22 cellular contexts compared by ENCODE assay signal in genomic region chr2:134099273-134099672, GRCh38.
"Had no signal": no experiment of that assay in that cellular context is flagged by ENCODE, and none has a peak within 500 bp of the region (broad histone marks: within the 10 kb centered on the region; RNA-seq: fewer than 3 reads in every experiment).

No MANE protein-coding gene starts in this region.

- H3K27ac ChIP-seq: heart right ventricle, hepatocyte, left ventricle myocardium inferior, ovary, right atrium auricular region, skin epidermis, stomach, testis, thyroid gland, uterus had no signal

- H3K79me2 ChIP-seq: hepatocyte had no signal

- H3K4me2 ChIP-seq: hepatocyte had no signal

- H3K36me3 ChIP-seq: heart right ventricle, left ventricle myocardium inferior, ovary, right atrium auricular region, stomach, thyroid gland, uterus had no signal

- H3K9me3 ChIP-seq: mucosa of descending colon, ovary, stomach, testis, thyroid gland, uterus had no signal

- H3K4me3 ChIP-seq: heart right ventricle, hepatocyte, left ventricle myocardium inferior, lung, mucosa of descending colon, ovary, right atrium auricular region, skin epidermis, stomach, testis, thyroid gland, uterus had no signal

- H3K4me1 ChIP-seq: left ventricle myocardium inferior, right atrium auricular region, uterus had no signal

- H3K27me3 ChIP-seq: heart right ventricle, hepatocyte, ovary, right atrium auricular region, stomach, testis, thyroid gland, uterus had no signal

- ATAC-seq: heart right ventricle; mucosa of descending colon; naive thymus-derived CD4-positive, alpha-beta T cell; natural killer cell treated with Interleukin-12 subunit alpha and Interleukin-12 subunit beta and Interleukin-15 and Interleukin-18, amount 100 ng/mL, for 72 hours; stimulated activated naive B cell treated with anti-CD40 and anti-IgM and Interleukin-4, amounts not matched to agents 10 μg/mL and 1 μg/mL and 100 μg/mL, for 72 hours; stimulated activated naive CD8-positive, alpha-beta T cell treated with anti-CD3 and anti-CD28 coated beads, Interleukin-15, Interleukin-2, amounts not matched to agents 100 U/mL and 50 U/mL, for 24 hours had no signal

- DNase-seq: heart right ventricle; islet precursor cell; left ventricle myocardium inferior; midbrain; mucosa of descending colon; naive thymus-derived CD4-positive, alpha-beta T cell; ovary; stimulated activated CD4-positive, alpha-beta T cell treated with anti-CD3 and anti-CD28 coated beads, Interleukin-12 subunit alpha, Interleukin-12 subunit beta, amount 100 ng/mL, for 4 hours; stimulated activated CD4-positive, alpha-beta T cell treated with anti-CD3 and anti-CD28 coated beads, Interleukin-15, amount 100 ng/mL, for 24 hours; stimulated activated CD4-positive, alpha-beta T cell treated with anti-CD3 and anti-CD28 coated beads, Interleukin-2, amount 100 ng/mL, for 24 hours; stimulated activated CD4-positive, alpha-beta T cell treated with anti-CD3 and anti-CD28 coated beads, Interleukin-4, amount 100 ng/mL, for 1 hour; stimulated activated naive B cell treated with anti-CD40 and anti-IgM and Interleukin-4, amounts not matched to agents 10 μg/mL and 1 μg/mL and 100 μg/mL, for 72 hours; stimulated activated naive CD8-positive, alpha-beta T cell treated with anti-CD3 and anti-CD28 coated beads, Interleukin-15, Interleukin-2, amounts not matched to agents 100 U/mL and 50 U/mL, for 24 hours; stomach; testis; thyroid gland; uterus had no signal

- H2AFZ ChIP-seq: hepatocyte had no signal
